11 cellular contexts compared by ENCODE assay signal in genomic region chr20:33423141-33423834, GRCh38. TPM values are rescaled to one million over a fixed set of nuclear protein-coding genes. Genes with fewer than 3 reads are reported as not detected.
DNase-seq lines count a peak whose midpoint lies in the region; ATAC-seq and TF ChIP-seq lines count a peak whose summit lies in the region.
"Had no signal": no experiment of that assay in that cellular context is flagged by ENCODE, and none has a peak within 500 bp of the region (broad histone marks: within the 10 kb centered on the region; RNA-seq: fewer than 3 reads in every experiment).

No MANE protein-coding gene starts in this region.

- ATAC-seq in esophagus mucosa (peak; percentile 54), GM21529 (IDR thresholded peaks at IDR 0.05; ENCODE audit: unreplicated experiment) (no peak)
- ATAC-seq: Panc1 had no signal

- H3K9me3 Mint-ChIP-seq in nephron progenitor cell, result no peaks in the 10 kb centered on the region

- H3K4me3 Mint-ChIP-seq in nephron progenitor cell, result no peak overlapping the region
- H3K4me3 Mint-ChIP-seq: B cell had no signal

- H3K4me1 Mint-ChIP-seq in nephron progenitor cell, result no peaks in the 10 kb centered on the region
- H3K4me1 Mint-ChIP-seq: B cell had no signal

- in situ Hi-C loops in ACHN (cut with HindIII; ENCODE audit: low pct_ligation_motif_present, low pct_unique_long_range_greater_than_20kb, low sequenced_read_pairs), result no loop called here

- no peaks in the 10 kb centered on the region for H3K27me3 Mint-ChIP-seq in nephron progenitor cell (ENCODE audit: low read depth, poor library complexity)
- H3K27me3 Mint-ChIP-seq: B cell had no signal

- TF ChIP-seq CTCF in NB4 (IDR thresholded peaks at IDR 0.05; ENCODE audit: low read depth, low read length) (no peak), nephron progenitor cell (IDR thresholded peaks at IDR 0.05) (no peak)

- DNase-seq in ACHN (peak; percentile 15), NB4 (ENCODE audit: low read depth) (peak; percentile 34), nephron progenitor cell (no peak), T1000 (lab: John Stamatoyannopoulos, UW) (no peak), SIG-M5 treated with dmso at 0.1 percent for 504 hours (lab: John Stamatoyannopoulos, UW; ENCODE audit: unreplicated experiment) (no peak), activated T-cell treated with anti-CD3 and anti-CD28 coated beads for 4 hours (no peak)
- DNase-seq: stimulated activated CD4-positive, alpha-beta T cell treated with anti-CD3 and anti-CD28 coated beads, Interleukin-15, amount 100 ng/mL, for 24 hours had no signal

- no peak overlapping the region for H3K4me3 ChIP-seq in NB4 (ENCODE audit: low read depth, low read length)

- H3K36me3 Mint-ChIP-seq in nephron progenitor cell (ENCODE audit: low read depth), result no peaks in the 10 kb centered on the region

- H3K27ac Mint-ChIP-seq in nephron progenitor cell, result peak overlapping the region; percentile 61
- H3K27ac Mint-ChIP-seq: B cell had no signal

- TF ChIP-seq POLR2A in NB4 (IDR thresholded peaks at IDR 0.05; ENCODE audit: extremely low read depth, insufficient read length), result no peak

RNA-seq across cellular contexts. Expression of gene SNTA1, which starts 20.3 kb away (rescaled TPM):
- total RNA-seq in esophagus mucosa, result 4.7 TPM

RNA-seq across cellular contexts. Expression of gene CDK5RAP1, which starts 22.0 kb away (rescaled TPM):
- total RNA-seq in esophagus mucosa, result 14.7 TPM

Comparison
In these comparisons a context has a peak if more than half of its experiments do, and no peak if none do; other contexts are left out.
1. DNase-seq: peak in ACHN (single experiment) and NB4 (single experiment); none in nephron progenitor cell (single experiment), T1000 (single experiment), SIG-M5 treated with dmso at 0.1 percent for 504 hours (single experiment) and activated T-cell treated with anti-CD3 and anti-CD28 coated beads for 4 hours (single experiment).